Comparison of ENCODE assay signal across 8 cellular contexts in the genomic region with DNA sequence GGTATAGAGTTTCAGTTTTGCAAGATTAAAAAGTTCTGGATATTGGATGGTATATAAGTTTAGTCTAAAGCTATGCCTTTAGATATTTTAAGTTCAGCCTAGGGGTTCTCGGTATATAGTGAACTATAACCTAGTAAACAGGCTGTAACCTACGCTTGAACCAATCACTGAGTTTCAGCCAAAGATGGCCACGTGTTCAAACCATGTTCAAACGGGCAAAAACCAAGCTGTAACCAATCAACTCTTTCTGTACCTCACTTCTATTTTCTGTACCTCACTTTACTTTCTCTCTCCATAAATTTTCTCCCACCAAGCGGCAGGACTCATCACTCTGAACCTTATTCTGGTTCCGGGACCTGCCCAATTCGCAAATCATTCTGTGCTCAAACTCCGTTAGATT. TPM values are rescaled to one million over a fixed set of nuclear protein-coding genes. Genes with fewer than 3 reads are reported as not detected.
DNase-seq lines count a peak whose midpoint lies in the region; ATAC-seq, FAIRE-seq and TF ChIP-seq lines count a peak whose summit lies in the region.

No MANE protein-coding gene starts in this region.

- H3K27me3 ChIP-seq in Peyer's patch, result no peaks in the 10 kb centered on the region

- TF ChIP-seq CTCF in Peyer's patch (IDR thresholded peaks at IDR 0.05), result no peak
- TF ChIP-seq CTCF in epithelial cell of proximal tubule (conservative IDR thresholded peaks at IDR 0.05; ENCODE audit: low read depth, low read length), result no peak

- peaks cover 0 to 7% (median 0%) of the 10 kb centered on the region in 3 donors for H3K36me3 ChIP-seq in Peyer's patch

- H3K27ac ChIP-seq in Peyer's patch, result peak overlapping the region in 3 of 4 donors; percentile 97 to 99 (median 98)

- peaks cover 0 to 20% (median 3%) of the 10 kb centered on the region in 4 donors for H3K4me1 ChIP-seq in Peyer's patch

- DNase-seq in GM12892 (ENCODE audit: insufficient read length) (no peak), Peyer's patch (no peak), epithelial cell of proximal tubule (ENCODE audit: low read depth) (no peak), skeletal muscle cell (ENCODE audit: low read depth) (no peak), NCI-H2081 treated with DMSO at 0.1 percent for 48 hours (lab: John Stamatoyannopoulos, UW) (no peak), left lobe of liver (ENCODE audit: low spot score) (no peak), GDM1 (lab: John Stamatoyannopoulos, UW) (no peak)

- no peaks in the 10 kb centered on the region for H3K9me3 ChIP-seq in Peyer's patch

- TF ChIP-seq POLR2A in GM12892 (IDR thresholded peaks at IDR 0.05; ENCODE audit: low read depth, low read length) (no peak), Peyer's patch (IDR thresholded peaks at IDR 0.05) (no peak)

- peak; percentile 21 for FAIRE-seq in GM12892 (lab: Jason Lieb, UNC)

- no peak for ATAC-seq in GM18873 (IDR thresholded peaks at IDR 0.05; ENCODE audit: low FRiP score, unreplicated experiment)
- ATAC-seq in left lobe of liver, result no peak

- H3K4me3 ChIP-seq in Peyer's patch (peak overlapping the region; percentile 73 to 84 (median 77)), epithelial cell of proximal tubule (ENCODE audit: low read depth, low read length) (peak overlapping the region; percentile 79), skeletal muscle cell (ENCODE audit: low read depth, low read length) (peak overlapping the region; percentile 82)

RNA-seq across cellular contexts. Expression of a gene that starts 1.4 kb away (rescaled TPM):
- polyA plus RNA-seq in GM12892 (2012; ENCODE audit: missing spikeins), result 63.7 TPM
- 100 to 1,000 TPM in 1 of 4 donors, 10 to 100 TPM in 3; 57.9 to 173 (median 70.7) TPM for total RNA-seq in Peyer's patch
- total RNA-seq in epithelial cell of proximal tubule, result 60.9 and 84.8 TPM in 2 replicates
- 73.2 TPM for total RNA-seq in left lobe of liver

RNA-seq across cellular contexts. Expression of a gene that starts 20.6 kb away (rescaled TPM):
- 3.1 TPM for polyA plus RNA-seq in GM12892 (2012; ENCODE audit: missing spikeins)
- total RNA-seq in Peyer's patch (10 to 100 TPM in 2 of 4 donors, 1 to 10 TPM in 2; 3.0 to 26.4 (median 7.8) TPM), epithelial cell of proximal tubule (0.81 and 1.9 TPM in 2 replicates), left lobe of liver (1.7 TPM)

RNA-seq across cellular contexts. Expression of a gene that starts 37.9 kb away (rescaled TPM):
- polyA plus RNA-seq in GM12892 (2012; ENCODE audit: missing spikeins), result 37.9 TPM
- total RNA-seq in Peyer's patch (1 to 10 TPM; 3.1 to 5.1 (median 4.2) TPM), epithelial cell of proximal tubule (12.6 and 15.9 TPM in 2 replicates), left lobe of liver (8.4 TPM)
